ENCODE assay signal across 13 cellular contexts in genomic region chr4:182189107-182189878, GRCh38. TPM values are rescaled to one million over a fixed set of nuclear protein-coding genes. Genes with fewer than 3 reads are reported as not detected.
DNase-seq lines count a peak whose midpoint lies in the region; ATAC-seq and TF ChIP-seq lines count a peak whose summit lies in the region.
"Had no signal": no experiment of that assay in that cellular context is flagged by ENCODE, and none has a peak within 500 bp of the region (broad histone marks: within the 10 kb centered on the region; RNA-seq: fewer than 3 reads in every experiment).

No MANE protein-coding gene starts in this region.

- H3K79me2 ChIP-seq in PC-9 (ENCODE audit: low read depth) = no peaks in the 10 kb centered on the region

- H3K27me3 ChIP-seq in adrenal gland = no peaks in the 10 kb centered on the region
- no peaks in the 10 kb centered on the region; the same call in 1 of the 2 replicates for H3K27me3 ChIP-seq in PC-9 (ENCODE audit: insufficient read depth, low read depth)
- H3K27me3 ChIP-seq: esophagus muscularis mucosa had no signal

- no peaks in the 10 kb centered on the region for H4K20me1 ChIP-seq in PC-9 (ENCODE audit: insufficient read depth)

- TF ChIP-seq POLR2A in adrenal gland (IDR thresholded peaks at IDR 0.05) = no peak

- CTCF ChIA-PET in PC-9 (lab: Charles Lee) = no interaction called here

- POLR2A ChIA-PET in PC-9 (lab: Charles Lee; ENCODE audit: unreplicated experiment) = no interaction called here

- H3K4me2 ChIP-seq in PC-9 = no peak overlapping the region

- H3K4me3 ChIP-seq in adrenal gland = no peak overlapping the region
- H3K4me3 ChIP-seq in PC-9 = no peak overlapping the region
- H3K4me3 ChIP-seq: esophagus muscularis mucosa had no signal

- H3K27ac ChIP-seq in adrenal gland (no peak overlapping the region), PC-9 (no peak overlapping the region)
- H3K27ac ChIP-seq: esophagus muscularis mucosa had no signal

- no peak for TF ChIP-seq CTCF in adrenal gland (IDR thresholded peaks at IDR 0.05)
- no peak for TF ChIP-seq CTCF in PC-9 (conservative IDR thresholded peaks at IDR 0.05)

- H2AFZ ChIP-seq in PC-9 = no peak overlapping the region

- WGBS in adrenal gland, 4 donors = 65 to 75% (median 71%) methylated on average over 8 of the region's 8 CpGs

- intact Hi-C loops in adrenal gland (cut with DNase I) (no loop called here), PC-9 (cut with micrococcal nuclease; ENCODE audit: unreplicated experiment) (no loop called here)

- no peaks in the 10 kb centered on the region for H3F3A ChIP-seq in PC-9 (ENCODE audit: insufficient read depth, low read depth)

- H3K36me3 ChIP-seq in adrenal gland (replicated peaks in 1 of 2) (no peaks in the 10 kb centered on the region), PC-9 (ENCODE audit: low read depth) (no peaks in the 10 kb centered on the region)
- H3K36me3 ChIP-seq: esophagus muscularis mucosa had no signal

- H3K9me3 ChIP-seq in adrenal gland (replicated peaks in 1 of 3) (no peaks in the 10 kb centered on the region), PC-9 (ENCODE audit: insufficient read depth, low read depth) (no peaks in the 10 kb centered on the region)
- H3K9me3 ChIP-seq: esophagus muscularis mucosa had no signal

- no TSS peak for BruUV-seq in PC-9 (replicated peaks; lab: Mats Ljungman, UMichigan)

- H3K4me1 ChIP-seq in adrenal gland (replicated peaks in 1 of 2) = peaks cover 0 to 4% of the 10 kb centered on the region in 2 donors
- no peaks in the 10 kb centered on the region for H3K4me1 ChIP-seq in PC-9 (replicated peaks; ENCODE audit: insufficient read depth)

- DNase-seq in AG08396 (ENCODE audit: low spot score) (peak; percentile 10), HS-27A (ENCODE audit: low read depth) (peak; percentile 92), adrenal gland (peak; percentile 43 to 78 (median 71)), kidney glomerular epithelial cell (lab: John Stamatoyannopoulos, UW) (peak; percentile 94), CD1c-positive myeloid dendritic cell (ENCODE audit: extremely low spot score) (no peak), NCI-H1694 (lab: John Stamatoyannopoulos, UW) (no peak), PC-9 (no peak)
- DNase-seq: activated naive CD8-positive, alpha-beta T cell treated with anti-CD3 and anti-CD28 coated beads, Interleukin-2, amount 50 U/mL, for 24 hours; CD4-positive, alpha-beta T cell; NCI-H187 treated with DMSO at 0.1 percent for 48 hours; substantia nigra had no signal

- H3K9me2 ChIP-seq in PC-9 (ENCODE audit: insufficient read depth) = no peaks in the 10 kb centered on the region

- no peak for ATAC-seq in GM18511 (IDR thresholded peaks at IDR 0.05; ENCODE audit: unreplicated experiment)
- ATAC-seq: activated naive CD8-positive, alpha-beta T cell treated with anti-CD3 and anti-CD28 coated beads, Interleukin-2, amount 50 U/mL, for 24 hours had no signal

RNA-seq across cellular contexts. Expression of gene TENM3, which starts 53.9 kb away (rescaled TPM):
- 10 to 100 TPM; 29.4 to 54.4 (median 47.3) TPM for total RNA-seq in adrenal gland
- polyA plus RNA-seq in adrenal gland = 10 to 100 TPM in 1 of 3 donors, 1 to 10 TPM in 2; 2.6 to 14.4 (median 3.2) TPM
- total RNA-seq in PC-9 (2021) = not detected in 2 replicates
- total RNA-seq: CD4-positive, alpha-beta T cell had no signal

Comparison
In these comparisons a context has a peak if more than half of its experiments do, and no peak if none do; other contexts are left out.
1. DNase-seq: peak in AG08396 (single experiment), HS-27A (single experiment), adrenal gland (7 of 7) and kidney glomerular epithelial cell (single experiment); none in CD1c-positive myeloid dendritic cell (single experiment), NCI-H1694 (single experiment) and PC-9 (0 of 2).
2. RNA of gene TENM3, which starts 53.9 kb away (total RNA-seq): 29.4 to 54.4 TPM in adrenal gland; not detected in PC-9; every median in the first group is over 10 times any median in the second.